8 cellular contexts compared by ENCODE assay signal in genomic region chr5:119063579-119064379, GRCh38. TPM values are rescaled to one million over a fixed set of nuclear protein-coding genes. Genes with fewer than 3 reads are reported as not detected.
DNase-seq lines count a peak whose midpoint lies in the region; ATAC-seq and TF ChIP-seq lines count a peak whose summit lies in the region.

No MANE protein-coding gene starts in this region.

- POLR2A ChIA-PET in CD4-positive, alpha-beta T cell (lab: Charles Lee) = no interaction called here

- no peak overlapping the region for H3K27ac ChIP-seq in CD4-positive, alpha-beta T cell (ENCODE audit: low read depth, low read length)

- intact Hi-C loops in CD4-positive, alpha-beta T cell (cut with DNase I, micrococcal nuclease) = no loop called here

- no peaks in the 10 kb centered on the region for H3K36me3 Mint-ChIP-seq in CD4-positive, alpha-beta T cell (ENCODE audit: low read depth)
- no peaks in the 10 kb centered on the region for H3K36me3 Mint-ChIP-seq in endothelial cell (ENCODE audit: low read depth, unreplicated experiment)

- no peak overlapping the region for H3K4me3 Mint-ChIP-seq in CD4-positive, alpha-beta T cell
- H3K4me3 Mint-ChIP-seq in endothelial cell (ENCODE audit: unreplicated experiment) = no peak overlapping the region

- no peak for TF ChIP-seq CTCF in CD4-positive, alpha-beta T cell (IDR thresholded peaks at IDR 0.05)
- no peak for TF ChIP-seq CTCF in GM20000 (IDR thresholded peaks at IDR 0.05; ENCODE audit: extremely low read depth, missing control alignments)
- TF ChIP-seq CTCF in endothelial cell (IDR thresholded peaks at IDR 0.05; ENCODE audit: unreplicated experiment) = no peak

- peaks cover 8% of the 10 kb centered on the region for H3K4me1 Mint-ChIP-seq in CD4-positive, alpha-beta T cell (ENCODE audit: low read depth)
- H3K4me1 Mint-ChIP-seq in endothelial cell (ENCODE audit: unreplicated experiment) = peaks cover 2% of the 10 kb centered on the region

- CTCF ChIA-PET in CD4-positive, alpha-beta T cell (lab: Charles Lee) = interaction anchor here (1.4 kb wide), 1 partner anchor 76 kb away, joined by 5 read pairs; the partner anchor contains the start of gene DTWD2

- peak; percentile 46 for ATAC-seq in CD4-positive, alpha-beta T cell (ENCODE audit: poor library complexity)
- ATAC-seq in HG03520 (IDR thresholded peaks at IDR 0.05; ENCODE audit: unreplicated experiment) = peak; percentile 80

- no peaks in the 10 kb centered on the region for H3K9me3 Mint-ChIP-seq in CD4-positive, alpha-beta T cell
- no peaks in the 10 kb centered on the region for H3K9me3 Mint-ChIP-seq in endothelial cell (ENCODE audit: unreplicated experiment)

- H3K27me3 ChIP-seq in CD4-positive, alpha-beta T cell (ENCODE audit: control insufficient read depth, insufficient read depth, low read length) = no peaks in the 10 kb centered on the region

- no peaks in the 10 kb centered on the region for H3K27me3 Mint-ChIP-seq in CD4-positive, alpha-beta T cell
- peaks cover 1% of the 10 kb centered on the region for H3K27me3 Mint-ChIP-seq in endothelial cell (ENCODE audit: unreplicated experiment)

- H3K27ac Mint-ChIP-seq in CD4-positive, alpha-beta T cell = no peak overlapping the region
- no peak overlapping the region for H3K27ac Mint-ChIP-seq in endothelial cell (ENCODE audit: unreplicated experiment)

- no peaks in the 10 kb centered on the region for H3K9me3 ChIP-seq in CD4-positive, alpha-beta T cell (ENCODE audit: control insufficient read depth, low read length)

- DNase-seq in CD4-positive, alpha-beta T cell = no peak
- DNase-seq in GM20000 (ENCODE audit: low spot score) = peak; percentile 27
- DNase-seq in amniotic epithelial cell (ENCODE audit: low read depth) = peak; percentile 98
- no peak for DNase-seq in effector CD8-positive, alpha-beta T cell (lab: John Stamatoyannopoulos, UW)
- DNase-seq in NCI-H187 treated with DMSO at 0.1 percent for 48 hours (lab: John Stamatoyannopoulos, UW) = no peak
- DNase-seq in endothelial cell (ENCODE audit: low spot score) = no peak
- no peak for DNase-seq in COLO668 (lab: John Stamatoyannopoulos, UW; ENCODE audit: unreplicated experiment)

RNA-seq across cellular contexts. Expression of gene DMXL1, which starts 7.1 kb away (rescaled TPM):
- total RNA-seq in CD4-positive, alpha-beta T cell = 10 to 100 TPM; 28.4 to 29.1 TPM
- 24.9 TPM for total RNA-seq in endothelial cell (ENCODE audit: unreplicated experiment)

Comparison
In these comparisons a context has a peak if more than half of its experiments do, and no peak if none do; other contexts are left out.
1. DNase-seq: peak in GM20000 (single experiment) and amniotic epithelial cell (single experiment); none in CD4-positive, alpha-beta T cell (0 of 10), effector CD8-positive, alpha-beta T cell (single experiment), NCI-H187 treated with DMSO at 0.1 percent for 48 hours (single experiment), endothelial cell (single experiment) and COLO668 (single experiment).